Comparison of ENCODE assay signal across 10 cellular contexts in the genomic region with DNA sequence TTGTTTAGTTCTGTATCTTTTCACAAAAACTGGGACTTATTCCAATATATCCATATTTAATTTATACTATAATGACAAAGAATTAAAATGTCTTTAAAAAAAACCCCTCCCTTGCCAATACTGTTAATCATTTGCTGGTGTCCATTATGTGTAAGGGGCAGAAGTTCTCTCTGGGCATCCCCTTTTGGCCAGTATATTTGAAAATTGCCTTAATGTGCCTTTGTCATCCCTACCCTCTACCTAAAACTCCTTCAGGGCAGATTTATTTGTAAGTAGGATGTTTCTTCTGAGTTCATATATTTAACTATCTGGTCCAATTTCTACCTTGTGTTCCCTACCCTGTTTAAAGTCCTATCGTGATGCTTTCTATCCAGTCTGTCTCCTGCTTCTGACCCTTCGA.
DNase-seq lines count a peak whose midpoint lies in the region; ATAC-seq and TF ChIP-seq lines count a peak whose summit lies in the region.
"Had no signal": no experiment of that assay in that cellular context is flagged by ENCODE, and none has a peak within 500 bp of the region (broad histone marks: within the 10 kb centered on the region; RNA-seq: fewer than 3 reads in every experiment).

No MANE protein-coding gene starts in this region.

- peak overlapping the region; percentile 64; the same call in 1 of the 2 replicates for H2BK120ac ChIP-seq in IMR-90 (ENCODE audit: low read depth, low read length)

- H2AFZ ChIP-seq in IMR-90 (replicated peaks; ENCODE audit: low read length, poor library complexity) = no peak overlapping the region

- in situ Hi-C loops in IMR-90 (cut with MboI; ENCODE audit: low sequenced_read_pairs) = no loop called here
- in situ Hi-C loops in gastrocnemius medialis (cut with MboI; ENCODE audit: low sequenced_read_pairs in 4 of 4) = no loop called here

- no CpG with 5 or more reads among the region's 2 CpGs for WGBS in IMR-90 (ENCODE audit: extremely low coverage in 2 of 2, insufficient read length in 1 of 2), 2 experiments

- no peaks in the 10 kb centered on the region for H3K27me3 Mint-ChIP-seq in Caco-2 (ENCODE audit: insufficient read depth, unreplicated experiment)

- H3K9me3 ChIP-seq in IMR-90 (ENCODE audit: control insufficient read depth, insufficient read depth, low read length) (no peaks in the 10 kb centered on the region), gastrocnemius medialis (no peaks in the 10 kb centered on the region), Caco-2 (no peaks in the 10 kb centered on the region)

- peaks cover 37% of the 10 kb centered on the region for H3K4me1 Mint-ChIP-seq in Caco-2 (ENCODE audit: low read depth, unreplicated experiment)

- peaks cover 17% of the 10 kb centered on the region for H3K4me1 ChIP-seq in IMR-90 (ENCODE audit: control insufficient read depth, insufficient read depth, low read length)
- H3K4me1 ChIP-seq in gastrocnemius medialis = peaks cover 28 to 48% of the 10 kb centered on the region in 2 donors
- H3K4me1 ChIP-seq in Caco-2 = peaks cover 48% of the 10 kb centered on the region

- H2BK20ac ChIP-seq in IMR-90 (ENCODE audit: low read depth, low read length) = 0 out of 2 replicates have a peak overlapping the region, but pooled peaks have one; percentile 24

- no peak overlapping the region for H2BK5ac ChIP-seq in IMR-90 (ENCODE audit: low read depth, low read length, poor library complexity, severe bottlenecking)

- H2AK9ac ChIP-seq in IMR-90 (replicated peaks; ENCODE audit: low read depth, low read length, poor library complexity) = no peak overlapping the region

- dilution Hi-C loops in IMR-90 (cut with HindIII; ENCODE audit: low sequenced_read_pairs, unreplicated experiment) = no loop called here

- no peak overlapping the region for H2BK15ac ChIP-seq in IMR-90 (ENCODE audit: low read depth, low read length)

- peaks cover 4% of the 10 kb centered on the region for H3K36me3 Mint-ChIP-seq in Caco-2 (ENCODE audit: insufficient read depth, unreplicated experiment)

- H3K79me1 ChIP-seq in IMR-90 (ENCODE audit: low read depth in 1 of 2, low read length in 2 of 2) = peaks cover 34 to 43% of the 10 kb centered on the region in 2 experiments

- H3K18ac ChIP-seq in IMR-90 (ENCODE audit: low read depth, low read length) = peak overlapping the region; percentile 49; the same call in 1 of the 2 replicates

- H4K91ac ChIP-seq in IMR-90 (ENCODE audit: insufficient read depth, low read depth, low read length) = peak overlapping the region; percentile 34; the same call in 1 of the 2 replicates

- peaks cover 6% of the 10 kb centered on the region for H3K9me1 ChIP-seq in IMR-90 (ENCODE audit: insufficient read depth, low read length)

- TF ChIP-seq CTCF in IMR-90 (conservative IDR thresholded peaks at IDR 0.05; ENCODE audit: low read depth, low read length) (no peak), gastrocnemius medialis (IDR thresholded peaks at IDR 0.05 in 4 of 5, conservative IDR thresholded peaks at IDR 0.05 in 1 of 5) (no peak), Caco-2 (IDR thresholded peaks at IDR 0.05; ENCODE audit: insufficient read depth in 1 of 2, low read depth in 1 of 2, low read length in 1 of 2, severe bottlenecking in 1 of 2, unreplicated experiment in 1 of 2) (no peak)

- DNase-seq in IMR-90 = no peak
- no peak for DNase-seq in gastrocnemius medialis
- DNase-seq in Caco-2 = no peak
- no peak for DNase-seq in CD1c-positive myeloid dendritic cell (ENCODE audit: extremely low spot score)
- DNase-seq in T1000 (lab: John Stamatoyannopoulos, UW) = no peak
- no peak for DNase-seq in NCI-H1105 (lab: John Stamatoyannopoulos, UW)
- DNase-seq: immature natural killer cell, nucleus accumbens had no signal

- BruUV-seq in IMR-90 (replicated peaks; lab: Mats Ljungman, UMichigan) (no TSS peak), Caco-2 (replicated peaks; lab: Mats Ljungman, UMichigan) (no TSS peak)

- no peak overlapping the region for H3K4me3 Mint-ChIP-seq in Caco-2 (ENCODE audit: unreplicated experiment)
- H3K4me3 Mint-ChIP-seq: immature natural killer cell had no signal

- CTCF ChIA-PET in IMR-90 (lab: Yijun Ruan, JAX) = no interaction called here
- CTCF ChIA-PET in Caco-2 (lab: Charles Lee) = no interaction called here

- POLR2A ChIA-PET in IMR-90 (lab: Charles Lee; ENCODE audit: unreplicated experiment) = no interaction called here
- POLR2A ChIA-PET in Caco-2 (lab: Charles Lee) = no interaction called here

- H3K9me3 Mint-ChIP-seq in Caco-2 (ENCODE audit: unreplicated experiment) = no peaks in the 10 kb centered on the region
- H3K9me3 Mint-ChIP-seq: immature natural killer cell had no signal

- intact Hi-C loops in IMR-90 (cut with micrococcal nuclease) (no loop called here), gastrocnemius medialis (cut with DNase I; ENCODE audit: low total_unique reads) (no loop called here), Caco-2 (cut with micrococcal nuclease; ENCODE audit: unreplicated experiment) (no loop called here)

- peak overlapping the region; percentile 93; the same call in 1 of the 2 replicates for H4K5ac ChIP-seq in IMR-90 (ENCODE audit: low read depth, low read length)

- TF ChIP-seq POLR2A in IMR-90 (IDR thresholded peaks at IDR 0.05; ENCODE audit: low read depth, low read length) (no peak), gastrocnemius medialis (IDR thresholded peaks at IDR 0.05) (no peak)

- peak overlapping the region; percentile 35 to 77; a peak in 2 of 4 replicates for H4K8ac ChIP-seq in IMR-90 (ENCODE audit: low read depth in 2 of 2, low read length in 2 of 2)

- H3K56ac ChIP-seq in IMR-90 (ENCODE audit: extremely low read depth, insufficient read depth, low read length) = no peak overlapping the region

- TF ChIP-seq RAD21 in IMR-90 (IDR thresholded peaks at IDR 0.05; ENCODE audit: low read length) = no peak

- H3K9ac ChIP-seq in IMR-90 (ENCODE audit: low read depth, low read length) = no peak overlapping the region

- H4K20me1 ChIP-seq in IMR-90 (ENCODE audit: insufficient read depth, low read length) = no peaks in the 10 kb centered on the region

- H3K27me3 ChIP-seq in IMR-90 (ENCODE audit: control insufficient read depth, insufficient read depth, low read length) = no peaks in the 10 kb centered on the region
- no peaks in the 10 kb centered on the region for H3K27me3 ChIP-seq in gastrocnemius medialis
- no peaks in the 10 kb centered on the region for H3K27me3 ChIP-seq in Caco-2 (replicated peaks; ENCODE audit: control insufficient read depth, insufficient read depth, low read length)

- ATAC-seq in GM19395 (IDR thresholded peaks at IDR 0.05; ENCODE audit: unreplicated experiment) = peak; percentile 43
- ATAC-seq in HG02759 (IDR thresholded peaks at IDR 0.05; ENCODE audit: unreplicated experiment) = peak; percentile 37
- no peak for ATAC-seq in IMR-90 (ENCODE audit: low read depth)
- ATAC-seq in gastrocnemius medialis = no peak

- H2AK5ac ChIP-seq in IMR-90 (ENCODE audit: low read depth, low read length) = 0 out of 2 replicates have a peak overlapping the region, but pooled peaks have one; percentile 30

- peak overlapping the region; percentile 77; the same call in 1 of the 2 replicates for H3K14ac ChIP-seq in IMR-90 (replicated peaks; ENCODE audit: low read depth, low read length)

- no peak overlapping the region for H3K27ac ChIP-seq in IMR-90 (ENCODE audit: insufficient read depth, low read length)
- peak overlapping the region; percentile 30 to 63 (median 51) for H3K27ac ChIP-seq in gastrocnemius medialis

- H3K36me3 ChIP-seq in IMR-90 (ENCODE audit: control insufficient read depth, insufficient read depth, low read length) (no peaks in the 10 kb centered on the region), gastrocnemius medialis (no peaks in the 10 kb centered on the region), Caco-2 (ENCODE audit: control insufficient read depth, insufficient read depth, low read length) (no peaks in the 10 kb centered on the region)

- H3K27ac Mint-ChIP-seq in Caco-2 (ENCODE audit: unreplicated experiment) = no peak overlapping the region

- H3K4me3 ChIP-seq in IMR-90 (ENCODE audit: insufficient read depth, low read depth, low read length) (no peak overlapping the region), gastrocnemius medialis (no peak overlapping the region), Caco-2 (ENCODE audit: low read depth, low read length) (no peak overlapping the region)

- no peak overlapping the region for H3K4me2 ChIP-seq in IMR-90 (ENCODE audit: low read depth, low read length)

- peak overlapping the region; percentile 63; the same call in 1 of the 2 replicates for H3K4ac ChIP-seq in IMR-90 (ENCODE audit: low read depth, low read length)

- no peak overlapping the region for H3K23ac ChIP-seq in IMR-90 (ENCODE audit: low read depth, low read length)

TF ChIP-seq in IMR-90, 13 proteins besides CTCF, POLR2A, EP300 and RAD21:
- TF ChIP-seq MAZ (IDR thresholded peaks at IDR 0.05; ENCODE audit: borderline replicate concordance, low read depth, low read length) (no peak), MAFK (IDR thresholded peaks at IDR 0.05; ENCODE audit: low read depth, low read length) (no peak), RFX5 (IDR thresholded peaks at IDR 0.05; ENCODE audit: low read depth, low read length) (no peak), CHD1 (IDR thresholded peaks at IDR 0.05; ENCODE audit: low read depth, low read length) (no peak), BHLHE40 (IDR thresholded peaks at IDR 0.05; ENCODE audit: low read depth, low read length) (no peak), FOS (IDR thresholded peaks at IDR 0.05; ENCODE audit: low read depth, low read length) (no peak), RCOR1 (IDR thresholded peaks at IDR 0.05; ENCODE audit: insufficient replicate concordance, low read length) (no peak), SMC3 (IDR thresholded peaks at IDR 0.05; ENCODE audit: low read depth, low read length) (no peak), NFE2L2 (IDR thresholded peaks at IDR 0.05; ENCODE audit: low read depth, low read length) (no peak), MXI1 (IDR thresholded peaks at IDR 0.05; ENCODE audit: borderline replicate concordance, low read depth, low read length) (no peak)

Comparison
In these comparisons a context has a peak if more than half of its experiments do, and no peak if none do; other contexts are left out.
1. ATAC-seq: peak in GM19395 (single experiment) and HG02759 (single experiment); none in IMR-90 (single experiment) and gastrocnemius medialis (0 of 2).